ENCODE assay signal across 1 cellular context in the genomic region with DNA sequence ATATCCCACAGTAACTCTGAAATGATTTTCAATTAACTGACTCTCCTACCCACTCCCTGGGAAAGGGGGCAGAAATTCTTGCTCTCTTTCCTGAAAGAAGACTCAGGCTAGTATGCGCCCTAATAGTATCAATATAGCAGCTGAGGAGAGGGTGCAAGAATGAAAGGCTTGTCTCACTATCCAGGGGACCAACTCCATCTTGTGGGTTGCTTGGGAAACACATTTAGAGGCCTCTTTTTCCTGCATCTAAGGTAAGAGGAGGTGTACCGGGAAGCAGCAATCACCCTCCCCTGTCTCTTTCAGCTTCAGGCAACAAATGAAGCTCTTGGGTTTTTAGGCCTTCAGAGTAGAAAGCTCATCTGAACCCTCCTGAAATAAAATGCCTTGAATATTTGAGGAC.
TF ChIP-seq lines count a peak whose summit lies in the region.

No MANE protein-coding gene starts in this region.

TF ChIP-seq in GM23338, 12 proteins besides CTCF, POLR2A, EP300 and RAD21 (continued from another document):
- TF ChIP-seq ETS1 (IDR thresholded peaks at IDR 0.05) = no peak
- no peak for TF ChIP-seq POLR2AphosphoS5 (IDR thresholded peaks at IDR 0.05; ENCODE audit: low read depth)
